In the genomic region with DNA sequence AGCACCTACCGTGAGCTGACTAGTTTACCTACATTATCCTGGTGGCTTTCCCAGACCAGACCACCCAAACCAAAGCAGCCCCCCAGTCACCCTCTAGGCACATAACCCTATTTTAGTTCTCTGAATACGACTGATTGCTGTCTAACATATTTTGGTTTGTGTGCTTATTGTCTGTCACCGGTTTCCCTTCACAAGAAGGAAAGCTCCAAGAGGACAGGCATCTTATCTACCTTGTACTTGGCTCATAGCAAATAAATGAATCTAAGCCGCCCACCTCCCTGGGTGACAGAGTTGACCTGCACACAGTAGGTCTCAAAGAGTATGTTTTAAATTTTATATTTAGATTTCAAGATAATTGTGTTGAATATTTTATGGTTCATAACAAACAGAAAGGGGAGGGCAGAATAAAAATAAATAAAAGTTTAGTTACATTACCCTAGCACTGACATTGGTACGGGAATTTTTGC, we compare ENCODE assay signal across 8 cellular contexts. TPM values are rescaled to one million over a fixed set of nuclear protein-coding genes. Genes with fewer than 3 reads are reported as not detected.
DNase-seq lines count a peak whose midpoint lies in the region; ATAC-seq and TF ChIP-seq lines count a peak whose summit lies in the region.

No MANE protein-coding gene starts in this region.

- H3K4me1 ChIP-seq in RWPE2 (ENCODE audit: insufficient read depth, poor library complexity, severe bottlenecking) (peaks cover 34% of the 10 kb centered on the region), esophagus muscularis mucosa (peaks cover 55 to 77% (median 73%) of the 10 kb centered on the region in 4 donors), psoas muscle (peaks cover 39% of the 10 kb centered on the region)

- H3K27me3 ChIP-seq in GM06990 (replicated peaks; ENCODE audit: control insufficient read depth, insufficient read depth, low read length) (no peaks in the 10 kb centered on the region), RWPE2 (ENCODE audit: insufficient read depth, poor library complexity, severe bottlenecking) (no peaks in the 10 kb centered on the region), esophagus muscularis mucosa (no peaks in the 10 kb centered on the region), psoas muscle (ENCODE audit: insufficient read depth in 3 of 3, low read length in 2 of 3) (no peaks in the 10 kb centered on the region)

- H3K4me3 ChIP-seq in GM06990 (replicated peaks; ENCODE audit: low read depth, low read length) (peak overlapping the region; percentile 81), RWPE2 (ENCODE audit: severe bottlenecking) (peak overlapping the region; percentile 59), esophagus muscularis mucosa (peak overlapping the region; percentile 85 to 95 (median 93)), psoas muscle (peak overlapping the region; percentile 84)

- ATAC-seq in RWPE2 (ENCODE audit: low read depth) (no peak), psoas muscle (no peak), HG03280 (IDR thresholded peaks at IDR 0.05; ENCODE audit: unreplicated experiment) (no peak), HG03439 (IDR thresholded peaks at IDR 0.05; ENCODE audit: unreplicated experiment) (no peak)

- 34% methylated on average over 5 of the region's 5 CpGs for WGBS in esophagus muscularis mucosa
- 42 to 45% (median 43%) methylated on average over 5 of the region's 5 CpGs for WGBS in psoas muscle, 3 donors

- no peak for TF ChIP-seq EP300 in esophagus muscularis mucosa (IDR thresholded peaks at IDR 0.05)

- no peak for TF ChIP-seq POLR2A in esophagus muscularis mucosa (IDR thresholded peaks at IDR 0.05; ENCODE audit: low read depth)

- H3K36me3 ChIP-seq in GM06990 (ENCODE audit: control insufficient read depth, insufficient read depth, low read length) (peaks cover 2% of the 10 kb centered on the region; the same call in 1 of the 2 replicates), RWPE2 (ENCODE audit: low read depth) (peaks cover 31% of the 10 kb centered on the region), esophagus muscularis mucosa (peaks cover 0 to 8% (median 5%) of the 10 kb centered on the region in 4 donors), psoas muscle (ENCODE audit: insufficient read depth in 1 of 2, low read depth in 1 of 2) (peaks cover 2 to 20% of the 10 kb centered on the region in 2 donors)

- intact Hi-C loops in esophagus muscularis mucosa (cut with DNase I): no loop called here
- intact Hi-C loops in psoas muscle (cut with DNase I): loop anchor here in 1 of 2 donors (2.0 to 5.0 kb wide), 2 partner anchors 346 to 547 kb away; partner anchors contain the start of genes CENPL, DARS2 and RC3H1

- DNase-seq in GM06990 (ENCODE audit: extremely low read depth, insufficient read length): no peak
- DNase-seq in RWPE2 (ENCODE audit: low spot score): no peak
- DNase-seq in esophagus muscularis mucosa (ENCODE audit: extremely low spot score): no peak
- no peak for DNase-seq in psoas muscle
- DNase-seq in GOT3 (lab: John Stamatoyannopoulos, UW): no peak
- DNase-seq in epidermal melanocyte (ENCODE audit: insufficient read length, low spot score): no peak

- H3K9me3 ChIP-seq in RWPE2 (ENCODE audit: severe bottlenecking) (no peaks in the 10 kb centered on the region), esophagus muscularis mucosa (no peaks in the 10 kb centered on the region), psoas muscle (no peaks in the 10 kb centered on the region)

- peak overlapping the region; percentile 79 for H3K27ac ChIP-seq in RWPE2 (ENCODE audit: poor library complexity, severe bottlenecking)
- peak overlapping the region; percentile 97 to 100 (median 100) for H3K27ac ChIP-seq in esophagus muscularis mucosa (replicated peaks in 1 of 4)
- peak overlapping the region; percentile 92 for H3K27ac ChIP-seq in psoas muscle

- TF ChIP-seq CTCF in GM06990 (IDR thresholded peaks at IDR 0.05; ENCODE audit: insufficient read depth, low read length, poor library complexity, severe bottlenecking): no peak
- TF ChIP-seq CTCF in RWPE2 (IDR thresholded peaks at IDR 0.05; ENCODE audit: poor library complexity, severe bottlenecking): no peak
- no peak for TF ChIP-seq CTCF in esophagus muscularis mucosa (IDR thresholded peaks at IDR 0.05)
- no peak for TF ChIP-seq CTCF in psoas muscle (IDR thresholded peaks at IDR 0.05)

RNA-seq across cellular contexts. Expression of gene PRDX6, which starts 0.9 kb away (rescaled TPM):
- total RNA-seq in esophagus muscularis mucosa (100 to 1,000 TPM; 319 to 529 (median 375) TPM), psoas muscle (100 to 1,000 TPM; 388 to 569 (median 532) TPM)
- 100 to 1,000 TPM; 369 to 592 (median 472) TPM for polyA plus RNA-seq in psoas muscle
